ENCODE assay signal across 30 cellular contexts in the genomic region with DNA sequence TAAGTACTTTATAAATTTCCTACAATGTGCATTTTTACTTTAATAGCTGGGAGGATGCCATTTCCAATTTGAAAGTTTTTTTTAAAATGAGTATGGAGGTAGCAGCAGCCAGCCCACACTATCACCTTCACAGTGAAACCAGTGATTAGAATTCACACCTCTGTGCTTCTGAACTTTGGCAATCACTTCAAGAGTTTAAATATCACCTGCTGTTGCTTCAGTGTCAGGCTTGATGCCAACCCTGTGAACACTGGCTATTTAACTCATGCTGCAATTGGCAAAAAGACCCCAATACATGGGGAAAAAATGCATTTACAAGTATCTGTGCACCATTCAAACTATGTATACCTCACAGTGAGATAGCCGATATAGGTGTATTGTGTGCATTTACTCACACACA.
"Had no signal": no experiment of that assay in that cellular context is flagged by ENCODE, and none has a peak within 500 bp of the region (broad histone marks: within the 10 kb centered on the region; RNA-seq: fewer than 3 reads in every experiment).

No MANE protein-coding gene starts in this region.

- H3K9me3 ChIP-seq: adrenal gland, body of pancreas, heart right ventricle had no signal

- DNase-seq: activated CD4-positive, alpha-beta memory T cell treated with anti-CD3 and anti-CD28 coated beads for 36 hours; activated CD4-positive, alpha-beta T cell treated with anti-CD3 and anti-CD28 coated beads for 36 hours; activated CD4-positive, alpha-beta T cell treated with anti-CD3 and anti-CD28 coated beads, Interleukin-2, amount 10 ng/mL, durations not matched to agents 24 days and 14 days; activated CD4-positive, CD25-positive, alpha-beta regulatory T cell; activated CD4-positive, CD25-positive, alpha-beta regulatory T cell treated with anti-CD3 and anti-CD28 coated beads, Interleukin-2, amount 50 U/mL, for 72 hours; activated CD8-positive, alpha-beta memory T cell treated with anti-CD3 and anti-CD28 coated beads, Interleukin-2, amount 10 ng/mL, durations not matched to agents 7 days and 5 days; activated CD8-positive, alpha-beta memory T cell treated with anti-CD3 and anti-CD28 coated beads, Interleukin-2, amount 50 U/mL, for 4 hours; activated CD8-positive, alpha-beta T cell treated with anti-CD3 and anti-CD28 coated beads, Interleukin-2, amount 10 ng/mL, durations not matched to agents 7 days and 5 days; activated effector memory CD4-positive, alpha-beta T cell treated with anti-CD3 and anti-CD28 coated beads, Interleukin-2, amount 50 U/mL, for 16 hours; activated naive CD4-positive, alpha-beta T cell treated with anti-CD3 and anti-CD28 coated beads for 36 hours; activated naive CD8-positive, alpha-beta T cell treated with anti-CD3 and anti-CD28 coated beads for 36 hours; activated naive CD8-positive, alpha-beta T cell treated with anti-CD3 and anti-CD28 coated beads, Interleukin-2, amount 50 U/mL, for 24 hours; activated T-cell treated with anti-CD3 and anti-CD28 coated beads, Interleukin-2, amount 50 U/mL, for 1 hour; activated T-cell treated with anti-CD3 and anti-CD28 coated beads, Interleukin-2, amount 50 U/mL, for 48 hours; adrenal gland; amygdala; aorta; central memory CD4-positive, alpha-beta T cell; cerebellar nuclear complex; dorsolateral prefrontal cortex; effector memory CD4-positive, alpha-beta T cell; endodermal cell; foreskin fibroblast; heart right ventricle; T-helper 1 cell; T-helper 2 cell had no signal

- FAIRE-seq: frontal cortex had no signal

- H3K27me3 ChIP-seq: adrenal gland, body of pancreas, dorsolateral prefrontal cortex, heart right ventricle had no signal

- ATAC-seq: activated CD4-positive, alpha-beta T cell treated with anti-CD3 and anti-CD28 coated beads for 36 hours; activated CD8-positive, alpha-beta memory T cell treated with anti-CD3 and anti-CD28 coated beads, Interleukin-2, amount 10 ng/mL, durations not matched to agents 7 days and 5 days; activated CD8-positive, alpha-beta T cell treated with anti-CD3 and anti-CD28 coated beads, Interleukin-2, amount 10 ng/mL, durations not matched to agents 7 days and 5 days; activated naive CD8-positive, alpha-beta T cell treated with anti-CD3 and anti-CD28 coated beads, Interleukin-2, amount 50 U/mL, for 24 hours; body of pancreas; esophagus mucosa; heart right ventricle had no signal

- H3K4me1 ChIP-seq: body of pancreas, heart right ventricle had no signal

- H3K27ac ChIP-seq: adrenal gland, body of pancreas, coronary artery, dorsolateral prefrontal cortex, heart right ventricle had no signal

- H3K4me3 ChIP-seq: adrenal gland, body of pancreas, coronary artery, dorsolateral prefrontal cortex, heart right ventricle had no signal
